Comparison of ENCODE assay signal across 1 cellular context in the genomic region with DNA sequence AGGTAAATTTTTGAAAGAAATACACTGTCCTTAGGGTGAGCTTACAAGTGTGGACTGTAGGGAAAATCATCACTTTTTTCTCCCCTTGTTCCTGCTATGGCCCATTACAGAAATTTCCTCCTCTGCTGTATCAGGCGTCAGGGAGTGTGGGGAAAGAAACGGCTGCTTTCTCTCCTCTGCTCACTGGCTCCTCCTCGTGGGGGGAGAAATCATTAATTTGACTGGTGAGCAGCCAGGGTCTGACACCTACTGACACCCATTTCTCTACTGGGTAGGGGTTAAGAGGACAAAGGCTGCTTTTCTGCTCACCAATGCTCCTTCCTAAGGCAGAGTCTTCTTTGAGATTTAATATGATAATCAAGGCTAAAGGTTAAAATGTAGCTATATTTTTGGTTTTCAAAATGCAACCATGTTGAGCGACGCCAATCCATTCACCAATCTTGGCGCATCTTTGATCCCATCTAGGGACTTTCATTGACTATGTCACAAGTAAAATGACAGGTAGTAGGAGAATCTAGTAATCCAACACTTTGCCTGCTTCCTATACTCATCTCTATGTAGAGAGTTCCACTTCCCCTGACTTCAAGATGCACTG.
TF ChIP-seq lines count a peak whose summit lies in the region.

No MANE protein-coding gene starts in this region.

TF ChIP-seq in GM12878, 131 proteins besides CTCF, POLR2A, EP300 and RAD21:
- 0 out of 2 replicates have a peak, but pooled peaks have one; percentile 43 for TF ChIP-seq YY1 (IDR thresholded peaks at IDR 0.05; ENCODE audit: low read depth, low read length)
- TF ChIP-seq SMC3 (IDR thresholded peaks at IDR 0.05; ENCODE audit: borderline replicate concordance, low read length): peak; percentile 92
- no peak for TF ChIP-seq ZSCAN29 (IDR thresholded peaks at IDR 0.05)
